8 cellular contexts compared by ENCODE assay signal in the genomic region with DNA sequence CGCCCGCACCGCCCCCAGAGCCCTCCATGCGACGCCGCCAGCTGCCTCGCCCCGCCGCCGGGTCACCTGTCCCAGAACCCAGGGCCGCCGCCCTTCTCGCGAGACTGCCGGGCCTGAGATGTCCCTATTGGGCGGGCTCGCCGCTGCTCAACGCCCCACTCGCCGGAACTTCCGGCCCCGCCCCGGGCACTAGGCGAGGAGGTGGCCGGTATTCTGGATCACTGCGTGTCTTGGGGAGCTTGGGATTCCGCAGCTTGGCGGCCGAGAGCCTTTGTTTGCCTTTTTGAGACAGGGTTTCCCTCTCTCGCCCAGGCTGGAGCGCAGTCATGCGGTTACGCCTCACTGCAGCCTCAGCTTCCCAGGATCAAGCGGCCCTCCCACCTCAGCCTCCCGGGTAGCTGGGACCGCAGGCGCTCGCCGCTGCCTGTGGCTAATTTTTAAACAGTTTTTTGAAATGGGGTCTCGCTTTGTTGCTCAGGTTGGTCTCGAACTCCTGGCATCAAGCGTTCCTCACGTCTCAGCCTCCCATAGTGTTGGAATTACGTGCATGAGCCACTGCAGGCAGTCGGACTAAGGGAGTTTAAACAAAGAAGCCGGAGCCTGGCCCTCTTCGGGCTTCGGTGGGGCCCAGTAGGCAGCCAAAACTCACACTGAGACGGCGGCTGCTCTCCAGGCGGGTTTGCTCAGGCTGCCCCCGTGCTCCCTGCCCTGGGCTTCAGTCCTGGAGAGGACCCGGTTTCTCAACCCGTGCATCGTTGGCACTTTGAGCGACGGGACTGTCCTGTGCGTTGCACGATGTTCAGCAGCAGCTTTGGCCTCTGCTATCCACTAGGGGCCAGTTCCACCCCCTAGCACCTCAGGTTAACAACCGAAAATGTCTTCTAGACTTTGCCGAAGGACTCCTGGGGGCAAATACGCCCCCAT. TPM values are rescaled to one million over a fixed set of nuclear protein-coding genes. Genes with fewer than 3 reads are reported as not detected.
DNase-seq lines count a peak whose midpoint lies in the region; TF ChIP-seq lines count a peak whose summit lies in the region.

TSS of gene SLC15A4 (minus strand) at position 43 of the 924 bp plus-strand sequence. CDS start at position 28, 15 bp downstream.

- H3K9me3 ChIP-seq in HAP-1 (no peaks in the 10 kb centered on the region), MG63 (no peaks in the 10 kb centered on the region)

- peak; percentile 88 for DNase-seq in GDM1 (lab: John Stamatoyannopoulos, UW)
- peak; percentile 89 to 96 for DNase-seq in HAP-1 (ENCODE audit: low spot score in 2 of 2)
- peak; percentile 97 for DNase-seq in MG63
- peak; percentile 93 for DNase-seq in SHP77 treated with DMSO at 0.1 percent for 48 hours (lab: John Stamatoyannopoulos, UW)
- DNase-seq in activated effector memory CD4-positive, alpha-beta T cell treated with anti-CD3 and anti-CD28 coated beads, Interleukin-2, amount 50 U/mL, for 16 hours: peak; percentile 96
- peak; percentile 78 for DNase-seq in fibroblast of the conjunctiva (ENCODE audit: low read depth)
- peak; percentile 97 for DNase-seq in nephron progenitor cell

- H3K9me3 Mint-ChIP-seq in nephron progenitor cell: peaks cover 3% of the 10 kb centered on the region
- no peaks in the 10 kb centered on the region for H3K9me3 Mint-ChIP-seq in stimulated activated naive CD8-positive, alpha-beta T cell treated with anti-CD3 and anti-CD28 coated beads, Interleukin-15, Interleukin-2, amounts not matched to agents 100 ng/mL and 50 ng/mL, for 24 hours

- H3K4me3 Mint-ChIP-seq in nephron progenitor cell: peak within 1 kb of the TSS; percentile 88
- H3K4me3 Mint-ChIP-seq in stimulated activated naive CD8-positive, alpha-beta T cell treated with anti-CD3 and anti-CD28 coated beads, Interleukin-15, Interleukin-2, amounts not matched to agents 100 ng/mL and 50 ng/mL, for 24 hours: peak within 1 kb of the TSS; percentile 86

- no peak for TF ChIP-seq CTCF in nephron progenitor cell (IDR thresholded peaks at IDR 0.05)

- no peaks in the 10 kb centered on the region for H3K4me1 ChIP-seq in HAP-1

- peaks cover 36% of the 10 kb centered on the region for H3K36me3 Mint-ChIP-seq in nephron progenitor cell (ENCODE audit: low read depth)
- H3K36me3 Mint-ChIP-seq in stimulated activated naive CD8-positive, alpha-beta T cell treated with anti-CD3 and anti-CD28 coated beads, Interleukin-15, Interleukin-2, amounts not matched to agents 100 ng/mL and 50 ng/mL, for 24 hours (ENCODE audit: low read depth): peaks cover 22% of the 10 kb centered on the region

- H3K4me3 ChIP-seq in HAP-1 (peak within 1 kb of the TSS; percentile 75), MG63 (peak within 1 kb of the TSS; percentile 70)

- H3K27me3 Mint-ChIP-seq in nephron progenitor cell (ENCODE audit: low read depth, poor library complexity): peaks cover 4% of the 10 kb centered on the region
- peaks cover 4% of the 10 kb centered on the region for H3K27me3 Mint-ChIP-seq in stimulated activated naive CD8-positive, alpha-beta T cell treated with anti-CD3 and anti-CD28 coated beads, Interleukin-15, Interleukin-2, amounts not matched to agents 100 ng/mL and 50 ng/mL, for 24 hours

- H3K27ac Mint-ChIP-seq in nephron progenitor cell: peak within 1 kb of the TSS; percentile 97
- peak within 1 kb of the TSS; percentile 79 for H3K27ac Mint-ChIP-seq in stimulated activated naive CD8-positive, alpha-beta T cell treated with anti-CD3 and anti-CD28 coated beads, Interleukin-15, Interleukin-2, amounts not matched to agents 100 ng/mL and 50 ng/mL, for 24 hours

- H3K36me3 ChIP-seq in HAP-1 (replicated peaks) (peaks cover 17% of the 10 kb centered on the region), MG63 (peaks cover 19% of the 10 kb centered on the region)

- in situ Hi-C loops in HAP-1 (cut with MboI; ENCODE audit: low sequenced_read_pairs): no loop called here

- peaks cover 42% of the 10 kb centered on the region for H3K4me1 Mint-ChIP-seq in nephron progenitor cell
- H3K4me1 Mint-ChIP-seq in stimulated activated naive CD8-positive, alpha-beta T cell treated with anti-CD3 and anti-CD28 coated beads, Interleukin-15, Interleukin-2, amounts not matched to agents 100 ng/mL and 50 ng/mL, for 24 hours (ENCODE audit: low read depth): peaks cover 41% of the 10 kb centered on the region

- H3K27me3 ChIP-seq in HAP-1 (ENCODE audit: low read depth) (no peaks in the 10 kb centered on the region), MG63 (no peaks in the 10 kb centered on the region)

RNA-seq across cellular contexts. Expression of gene SLC15A4, which starts in this region (rescaled TPM):
- 20.9 and 26.9 TPM in 2 replicates for total RNA-seq in MG63 (2014; rRNA removed; shearing (Covaris generic); ENCODE audit: low replicate concordance)

Comparison
In these comparisons a context has a peak if more than half of its experiments do, and no peak if none do; other contexts are left out.
1. Peak in every context shown above with its lines: DNase-seq and H3K4me3 ChIP-seq.